ENCODE assay signal across 9 cellular contexts in the genomic region with DNA sequence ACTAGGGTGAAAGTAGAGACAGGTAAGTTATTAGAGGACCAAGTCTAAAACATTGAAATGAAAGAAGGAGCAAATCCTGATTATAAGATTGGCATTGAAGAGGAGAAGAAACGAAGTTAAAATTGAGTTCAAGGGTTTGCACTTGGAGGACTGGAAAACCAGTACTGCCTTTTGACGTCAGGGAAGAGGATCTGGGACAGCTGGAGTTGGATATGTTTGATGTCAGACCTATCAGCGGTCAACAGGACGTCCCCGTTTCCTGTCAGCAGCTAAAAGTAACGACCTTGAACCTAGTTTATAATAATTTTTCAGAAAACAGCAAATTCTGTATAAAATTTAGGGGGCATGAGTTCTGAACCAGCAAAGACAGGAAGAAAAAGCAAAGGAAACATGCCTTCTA. TPM values are rescaled to one million over a fixed set of nuclear protein-coding genes. Genes with fewer than 3 reads are reported as not detected.
A peak's percentile ranks its signal among the peaks of the same experiment; 100 is the strongest.
DNase-seq lines count a peak whose midpoint lies in the region; ATAC-seq, FAIRE-seq and TF ChIP-seq lines count a peak whose summit lies in the region.
"Had no signal": no experiment of that assay in that cellular context is flagged by ENCODE, and none has a peak within 500 bp of the region (broad histone marks: within the 10 kb centered on the region; RNA-seq: fewer than 3 reads in every experiment).

No MANE protein-coding gene starts in this region.

- POLR2A ChIA-PET in CD4-positive, alpha-beta T cell (lab: Charles Lee), result interaction anchor here (0.8 kb wide), 1 partner anchor 111 kb away, joined by 3 read pairs; no protein-coding TSS in a partner anchor
- POLR2A ChIA-PET in Panc1 (lab: Charles Lee) (no interaction called here), endothelial cell of umbilical vein (lab: Charles Lee) (no interaction called here)

- in situ Hi-C loops in Panc1 (cut with HindIII; ENCODE audit: low pct_unique_long_range_greater_than_20kb, low sequenced_read_pairs), result no loop called here

- no peak overlapping the region for H3K27ac ChIP-seq in CD4-positive, alpha-beta T cell (ENCODE audit: low read depth, low read length)
- H3K27ac ChIP-seq in Panc1 (ENCODE audit: low read length) (peak overlapping the region; percentile 79; the same call in 1 of the 2 replicates), endothelial cell of umbilical vein (ENCODE audit: insufficient read depth, low read depth, low read length) (no peak overlapping the region), neural progenitor cell (no peak overlapping the region)

- BruUV-seq in Panc1 (replicated peaks; lab: Mats Ljungman, UMichigan), result TSS peak; percentile 84
- BruUV-seq in endothelial cell of umbilical vein (replicated peaks; lab: Mats Ljungman, UMichigan), result no TSS peak

- H3K9me3 Mint-ChIP-seq in CD4-positive, alpha-beta T cell, result no peaks in the 10 kb centered on the region
- H3K9me3 Mint-ChIP-seq in neural progenitor cell, result peaks cover under 1% of the 10 kb centered on the region

- H3K27ac Mint-ChIP-seq in CD4-positive, alpha-beta T cell, result no peak overlapping the region
- no peak overlapping the region for H3K27ac Mint-ChIP-seq in neural progenitor cell

- no peak for ATAC-seq in CD4-positive, alpha-beta T cell (ENCODE audit: poor library complexity)
- ATAC-seq in Panc1, result no peak
- ATAC-seq in HG03342 (IDR thresholded peaks at IDR 0.05; ENCODE audit: unreplicated experiment), result no peak

- peaks cover 17% of the 10 kb centered on the region for H3F3A ChIP-seq in neural progenitor cell (ENCODE audit: low read depth)

- no peak overlapping the region for H3K9ac ChIP-seq in endothelial cell of umbilical vein (replicated peaks; ENCODE audit: extremely low read depth, insufficient read depth, low read length)
- H3K9ac ChIP-seq in neural progenitor cell, result no peak overlapping the region

- H3K4me3 Mint-ChIP-seq in CD4-positive, alpha-beta T cell, result peak overlapping the region; percentile 65
- peak overlapping the region; percentile 82 for H3K4me3 Mint-ChIP-seq in neural progenitor cell

- intact Hi-C loops in CD4-positive, alpha-beta T cell (cut with DNase I, micrococcal nuclease), result no loop called here
- intact Hi-C loops in Panc1 (cut with micrococcal nuclease; ENCODE audit: unreplicated experiment), result no loop called here
- intact Hi-C loops in endothelial cell of umbilical vein (cut with micrococcal nuclease), result loop anchor here (10.0 kb wide), 1 partner anchor 561 kb away; a partner anchor contains a TSS

- H4K20me1 ChIP-seq in endothelial cell of umbilical vein (replicated peaks; ENCODE audit: control insufficient read depth, extremely low read depth, insufficient read depth, low read length), result no peaks in the 10 kb centered on the region
- H4K20me1 ChIP-seq in neural progenitor cell (ENCODE audit: low read depth), result no peaks in the 10 kb centered on the region

- no peaks in the 10 kb centered on the region for H3K36me3 Mint-ChIP-seq in CD4-positive, alpha-beta T cell (ENCODE audit: low read depth)
- no peaks in the 10 kb centered on the region for H3K36me3 Mint-ChIP-seq in neural progenitor cell

- peaks cover 53% of the 10 kb centered on the region for H3K27me3 Mint-ChIP-seq in CD4-positive, alpha-beta T cell
- peaks cover 19% of the 10 kb centered on the region for H3K27me3 Mint-ChIP-seq in neural progenitor cell (ENCODE audit: insufficient read depth, low read depth)

- no peak for DNase-seq in CD4-positive, alpha-beta T cell
- DNase-seq in Panc1 (ENCODE audit: low read depth, low spot score) (no peak), endothelial cell of umbilical vein (ENCODE audit: low read depth, low spot score) (peak; percentile 15), neural progenitor cell (ENCODE audit: low spot score) (no peak), medulla oblongata (ENCODE audit: extremely low spot score) (no peak), NCI-H524 treated with DMSO at 0.1 percent for 48 hours (lab: John Stamatoyannopoulos, UW) (no peak), GM19239 (ENCODE audit: insufficient read length, low spot score) (no peak)
- DNase-seq: NCI-H1092 had no signal

- peaks cover 6% of the 10 kb centered on the region for H3K9me3 ChIP-seq in CD4-positive, alpha-beta T cell (ENCODE audit: control insufficient read depth, low read length)
- H3K9me3 ChIP-seq in Panc1 (ENCODE audit: control insufficient read depth, insufficient read depth, low read depth, low read length), result no peaks in the 10 kb centered on the region; the same call in 1 of the 2 replicates
- no peaks in the 10 kb centered on the region for H3K9me3 ChIP-seq in endothelial cell of umbilical vein (replicated peaks; ENCODE audit: control insufficient read depth, insufficient read depth, low read length)
- no peaks in the 10 kb centered on the region for H3K9me3 ChIP-seq in neural progenitor cell (ENCODE audit: low read depth)

- H3K9me1 ChIP-seq in endothelial cell of umbilical vein (replicated peaks; ENCODE audit: control insufficient read depth, extremely low read depth, insufficient read depth, low read length), result no peaks in the 10 kb centered on the region

- no peak for TF ChIP-seq CTCF in CD4-positive, alpha-beta T cell (IDR thresholded peaks at IDR 0.05)
- TF ChIP-seq CTCF in Panc1 (IDR thresholded peaks at IDR 0.05) (no peak), endothelial cell of umbilical vein (IDR thresholded peaks at IDR 0.05; ENCODE audit: extremely low read depth in 1 of 2, insufficient read depth in 1 of 2, low read depth in 1 of 2, low read length in 2 of 2) (no peak), neural progenitor cell (IDR thresholded peaks at IDR 0.05) (no peak)

- H3K36me3 ChIP-seq in Panc1 (ENCODE audit: control insufficient read depth, insufficient read depth, low read length), result no peaks in the 10 kb centered on the region
- H3K36me3 ChIP-seq in endothelial cell of umbilical vein (ENCODE audit: control insufficient read depth in 2 of 2, extremely low read depth in 1 of 2, insufficient read depth in 2 of 2, low read length in 2 of 2), result no peaks in the 10 kb centered on the region
- H3K36me3 ChIP-seq in neural progenitor cell, result no peaks in the 10 kb centered on the region

- H3K4me2 ChIP-seq in endothelial cell of umbilical vein (ENCODE audit: insufficient read depth, low read length) (peak overlapping the region; percentile 64), neural progenitor cell (peak overlapping the region; percentile 93)

- H3K27me3 ChIP-seq in CD4-positive, alpha-beta T cell (ENCODE audit: control insufficient read depth, insufficient read depth, low read length), result peaks cover 33% of the 10 kb centered on the region
- no peaks in the 10 kb centered on the region for H3K27me3 ChIP-seq in Panc1 (ENCODE audit: control insufficient read depth, insufficient read depth, low read length)
- peaks cover 2% of the 10 kb centered on the region in 2 experiments for H3K27me3 ChIP-seq in endothelial cell of umbilical vein (ENCODE audit: control insufficient read depth in 2 of 2, insufficient read depth in 2 of 2, low read length in 2 of 2)
- H3K27me3 ChIP-seq in neural progenitor cell, result peaks cover 59% of the 10 kb centered on the region

- H2AFZ ChIP-seq in endothelial cell of umbilical vein (ENCODE audit: low read depth, low read length) (no peak overlapping the region), neural progenitor cell (replicated peaks) (no peak overlapping the region)

- H3K4me1 ChIP-seq in Panc1 (ENCODE audit: control insufficient read depth, insufficient read depth, low read length) (peaks cover 9% of the 10 kb centered on the region; the same call in 1 of the 2 replicates), endothelial cell of umbilical vein (ENCODE audit: control insufficient read depth, extremely low read depth, insufficient read depth, low read length) (peaks cover 8% of the 10 kb centered on the region), neural progenitor cell (no peaks in the 10 kb centered on the region)

- H3K79me2 ChIP-seq in endothelial cell of umbilical vein (ENCODE audit: control insufficient read depth, insufficient read depth, low read length), result peaks cover 4% of the 10 kb centered on the region
- no peaks in the 10 kb centered on the region for H3K79me2 ChIP-seq in neural progenitor cell (ENCODE audit: low read depth)

- CTCF ChIA-PET in CD4-positive, alpha-beta T cell (lab: Charles Lee), result interaction anchor here (1.4 kb wide), 1 partner anchor 67 kb away, joined by 4 read pairs; no protein-coding TSS in a partner anchor
- CTCF ChIA-PET in Panc1 (lab: Charles Lee) (interaction anchor here (1.2 kb wide), 1 partner anchor 49 kb away, joined by 3 read pairs; no protein-coding TSS in a partner anchor), endothelial cell of umbilical vein (lab: Charles Lee) (interaction anchor here (1.5 to 3.5 kb wide), 2 partner anchors 88 to 94 kb away, joined by 4 to 24 read pairs; no protein-coding TSS in a partner anchor)

- peaks cover 20% of the 10 kb centered on the region for H3K4me1 Mint-ChIP-seq in CD4-positive, alpha-beta T cell (ENCODE audit: low read depth)
- peaks cover 15% of the 10 kb centered on the region for H3K4me1 Mint-ChIP-seq in neural progenitor cell

- dilution Hi-C loops in endothelial cell of umbilical vein (cut with MboI; ENCODE audit: extremely low pct_ligation_motif_present, low sequenced_read_pairs), result no loop called here

- no peak for FAIRE-seq in endothelial cell of umbilical vein (lab: Jason Lieb, UNC)
- FAIRE-seq in GM19239 (lab: Jason Lieb, UNC), result no peak

- TF ChIP-seq POLR2A in endothelial cell of umbilical vein (IDR thresholded peaks at IDR 0.05; ENCODE audit: low read depth, low read length), result no peak

- H3K4me3 ChIP-seq in Panc1 (ENCODE audit: low read depth in 2 of 2, low read length in 2 of 2) (peak overlapping the region in 1 of 2 experiments; percentile 81; a peak in 1 of 4 replicates), endothelial cell of umbilical vein (replicated peaks in 1 of 3; ENCODE audit: insufficient read depth in 1 of 3, low read depth in 1 of 3, low read length in 3 of 3) (no peak overlapping the region), neural progenitor cell (peak overlapping the region; percentile 78)

TF ChIP-seq in endothelial cell of umbilical vein, 7 proteins besides CTCF, POLR2A, EP300 and RAD21:
- TF ChIP-seq FOS (IDR thresholded peaks at IDR 0.05; ENCODE audit: borderline replicate concordance, insufficient read depth, low read length) (no peak), JUN (IDR thresholded peaks at IDR 0.05; ENCODE audit: borderline replicate concordance, insufficient read depth, insufficient read length, low read depth) (no peak)

RNA-seq across cellular contexts. Expression of a gene that starts 1.2 kb away (rescaled TPM):
- total RNA-seq in CD4-positive, alpha-beta T cell, result under 1 TPM; 0.03 to 0.08 TPM
- total RNA-seq in Panc1 (2021; ENCODE audit: unreplicated experiment) (89.3 TPM), endothelial cell of umbilical vein (87.0 and 102 TPM in 2 replicates), neural progenitor cell (ENCODE audit: low replicate concordance) (32.5 and 42.7 TPM in 2 replicates)
- polyA plus RNA-seq in Panc1 (2012; ENCODE audit: insufficient read length), result 83.4 TPM
- polyA plus RNA-seq in endothelial cell of umbilical vein, result 87.8 and 109 TPM in 2 replicates
- polyA plus RNA-seq in endothelial cell of umbilical vein (2011; cell fraction: cytosol; rRNA removed), result 84.1 and 87.7 TPM in 2 replicates
- 75.6 and 82.9 TPM in 2 replicates for polyA plus RNA-seq in endothelial cell of umbilical vein (2011; cell fraction: nucleus; rRNA removed)
- 63.2 and 88.4 TPM in 2 replicates for polyA plus RNA-seq in endothelial cell of umbilical vein (2012)
- 129 and 153 TPM in 2 replicates for polyA minus RNA-seq in endothelial cell of umbilical vein
- polyA minus RNA-seq in endothelial cell of umbilical vein (2011; cell fraction: cytosol; rRNA and poly(A)+ RNA removed), result not detected
- polyA minus RNA-seq in endothelial cell of umbilical vein (2011; cell fraction: nucleus; rRNA and poly(A)+ RNA removed), result 49.7 and 57.7 TPM in 2 replicates

Comparison
In these comparisons a context has a peak if more than half of its experiments do, and no peak if none do; other contexts are left out.
1. RNA of a gene that starts 1.2 kb away (total RNA-seq): 89.3 TPM in Panc1 (single experiment), 87.0 to 102 TPM in endothelial cell of umbilical vein and 32.5 to 42.7 TPM in neural progenitor cell; 0.03 to 0.08 TPM in CD4-positive, alpha-beta T cell; every median in the first group is over 10 times any median in the second.